In genomic region chr14:61699092-61699491, GRCh38 we compare ENCODE assay signal across 9 cellular contexts. TPM values are rescaled to one million over a fixed set of nuclear protein-coding genes. Genes with fewer than 3 reads are reported as not detected.
DNase-seq lines count a peak whose midpoint lies in the region; ATAC-seq and TF ChIP-seq lines count a peak whose summit lies in the region.
"Had no signal": no experiment of that assay in that cellular context is flagged by ENCODE, and none has a peak within 500 bp of the region (broad histone marks: within the 10 kb centered on the region; RNA-seq: fewer than 3 reads in every experiment).

No MANE protein-coding gene starts in this region.

- intact Hi-C loops in aorta (cut with DNase I) = loop anchor here (5.0 to 10.0 kb wide), 5 partner anchors 48 to 224 kb away; no protein-coding TSS in a partner anchor

- no peaks in the 10 kb centered on the region for H3K9me3 Mint-ChIP-seq in osteocyte (ENCODE audit: unreplicated experiment)

- DNase-seq in GM12864 (ENCODE audit: low read depth) (no peak), osteocyte (ENCODE audit: extremely low spot score, unreplicated experiment) (no peak), aorta (no peak)
- no peak for DNase-seq in stimulated activated CD4-positive, alpha-beta T cell treated with anti-CD3 and anti-CD28 coated beads, Interleukin-4, amount 100 ng/mL, for 24 hours
- DNase-seq: effector CD8-positive, alpha-beta T cell had no signal

- 0 out of 2 replicates have a peak, but pooled peaks cover 4% of the 10 kb centered on the region for H4K20me1 ChIP-seq in OCI-LY1 (ENCODE audit: insufficient read depth, low read length)

- no peaks in the 10 kb centered on the region for H3K9me3 ChIP-seq in OCI-LY1 (ENCODE audit: low read length)
- no peaks in the 10 kb centered on the region for H3K9me3 ChIP-seq in endocrine pancreas (ENCODE audit: control insufficient read depth, low read length)
- no peaks in the 10 kb centered on the region for H3K9me3 ChIP-seq in aorta (ENCODE audit: control insufficient read depth, low read length)

- peaks cover 70% of the 10 kb centered on the region for H3K4me1 ChIP-seq in OCI-LY1 (ENCODE audit: insufficient read depth, low read length, severe bottlenecking)
- peaks cover 22% of the 10 kb centered on the region for H3K4me1 ChIP-seq in endocrine pancreas (ENCODE audit: control insufficient read depth, insufficient read depth, low read length)
- peaks cover 0 to 2% of the 10 kb centered on the region in 2 donors for H3K4me1 ChIP-seq in aorta (ENCODE audit: control insufficient read depth in 1 of 2, insufficient read depth in 2 of 2, low read length in 2 of 2)

- TF ChIP-seq CTCF in GM12864 (IDR thresholded peaks at IDR 0.05; ENCODE audit: low read depth, low read length, missing control alignments) (no peak), OCI-LY1 (IDR thresholded peaks at IDR 0.05; ENCODE audit: low read length) (no peak), osteocyte (IDR thresholded peaks at IDR 0.05) (no peak)

- 83 to 84% methylated on average over 5 of the region's 5 CpGs for WGBS in aorta, 2 donors

- H3F3A ChIP-seq in OCI-LY1 (ENCODE audit: insufficient read depth, low read length) = no peaks in the 10 kb centered on the region

- H3K4me2 ChIP-seq in OCI-LY1 (ENCODE audit: low read length) = peak overlapping the region; percentile 84

- peaks cover 87% of the 10 kb centered on the region for H3K79me2 ChIP-seq in OCI-LY1 (ENCODE audit: insufficient read depth, low read length)

- no peak overlapping the region for H2AFZ ChIP-seq in OCI-LY1 (ENCODE audit: low read length)

- H3K27me3 ChIP-seq in OCI-LY1 (ENCODE audit: insufficient read depth, low read length) = no peaks in the 10 kb centered on the region
- no peaks in the 10 kb centered on the region for H3K27me3 ChIP-seq in endocrine pancreas (ENCODE audit: control insufficient read depth, insufficient read depth, low read length)
- peaks cover 0 to 2% of the 10 kb centered on the region in 2 donors for H3K27me3 ChIP-seq in aorta (ENCODE audit: control insufficient read depth in 1 of 2, insufficient read depth in 2 of 2, low read length in 1 of 2)

- peak overlapping the region; percentile 96 for H3K4me3 Mint-ChIP-seq in osteocyte (ENCODE audit: unreplicated experiment)

- peaks cover 69% of the 10 kb centered on the region for H3K4me1 Mint-ChIP-seq in osteocyte (ENCODE audit: unreplicated experiment)

- H3K9ac ChIP-seq in OCI-LY1 (ENCODE audit: low read length) (peak overlapping the region; percentile 81), endocrine pancreas (ENCODE audit: control insufficient read depth, insufficient read depth, low read length) (no peak overlapping the region)

- H3K36me3 Mint-ChIP-seq in osteocyte (ENCODE audit: unreplicated experiment) = peaks cover 4% of the 10 kb centered on the region

- H3K27me3 Mint-ChIP-seq in osteocyte (ENCODE audit: unreplicated experiment) = no peaks in the 10 kb centered on the region

- H3K9me2 ChIP-seq in OCI-LY1 (ENCODE audit: low read depth, low read length) = no peaks in the 10 kb centered on the region

- peak overlapping the region; percentile 97 for H3K27ac Mint-ChIP-seq in osteocyte (ENCODE audit: unreplicated experiment)

- ATAC-seq in HG02571 (IDR thresholded peaks at IDR 0.05; ENCODE audit: unreplicated experiment) = no peak
- ATAC-seq in HG03432 (IDR thresholded peaks at IDR 0.05; ENCODE audit: unreplicated experiment) = no peak
- ATAC-seq in aorta (ENCODE audit: low FRiP score) = no peak

- H3K4me3 ChIP-seq in GM12864 (ENCODE audit: low read depth, low read length) = peak overlapping the region; percentile 80
- peak overlapping the region; percentile 82 for H3K4me3 ChIP-seq in OCI-LY1 (ENCODE audit: low read depth, low read length, poor library complexity, severe bottlenecking)
- peak overlapping the region; percentile 100 for H3K4me3 ChIP-seq in endocrine pancreas (ENCODE audit: control insufficient read depth, insufficient read depth, low read length)
- no peak overlapping the region for H3K4me3 ChIP-seq in aorta (ENCODE audit: low read length in 2 of 2)

- H3K36me3 ChIP-seq in OCI-LY1 (ENCODE audit: insufficient read depth, low read length) (peaks cover 24% of the 10 kb centered on the region; the same call in 1 of the 2 replicates), endocrine pancreas (ENCODE audit: control insufficient read depth, insufficient read depth, low read length) (no peaks in the 10 kb centered on the region), aorta (ENCODE audit: control insufficient read depth in 1 of 2, insufficient read depth in 2 of 2, low read length in 1 of 2) (no peaks in the 10 kb centered on the region)

- H3K27ac ChIP-seq in OCI-LY1 (ENCODE audit: low read depth, low read length, poor library complexity, severe bottlenecking) = peak overlapping the region; percentile 81
- H3K27ac ChIP-seq in aorta (ENCODE audit: low read depth in 1 of 2, low read length in 2 of 2) = no peak overlapping the region

RNA-seq across cellular contexts. Expression of gene HIF1A, which starts 3.8 kb away (rescaled TPM):
- 326 and 332 TPM in 2 replicates for total RNA-seq in osteocyte
- total RNA-seq in aorta = 100 to 1,000 TPM; 164 to 173 TPM
- polyA plus RNA-seq in aorta = 10 to 100 TPM; 43.8 to 46.8 TPM

Comparison
In these comparisons a context has a peak if more than half of its experiments do, and no peak if none do; other contexts are left out.
1. H3K4me3 ChIP-seq: peak in GM12864 (single experiment), OCI-LY1 (single experiment) and endocrine pancreas (single experiment); none in aorta (0 of 2).